Comparison of ENCODE assay signal across 1 cellular context in genomic region chr16:31473300-31474052, GRCh38.
TF ChIP-seq lines count a peak whose summit lies in the region.

No MANE protein-coding gene starts in this region.

TF ChIP-seq in HCT116, 20 proteins besides CTCF, POLR2A, EP300 and RAD21 (continued from another document):
- TF ChIP-seq REST (IDR thresholded peaks at IDR 0.05; ENCODE audit: low read depth) (no peak), ZNF274 (IDR thresholded peaks at IDR 0.05; ENCODE audit: low read depth, low read length) (no peak), ZBTB33 (IDR thresholded peaks at IDR 0.05; ENCODE audit: extremely low read depth, insufficient replicate concordance, low read length) (no peak), EZH2 (IDR thresholded peaks at IDR 0.05) (no peak), SP1 (IDR thresholded peaks at IDR 0.05; ENCODE audit: low read depth) (no peak), FOSL1 (IDR thresholded peaks at IDR 0.05; ENCODE audit: low read depth) (no peak)
